ENCODE assay signal across 23 cellular contexts in genomic region chr3:170598091-170598502, GRCh38. TPM values are rescaled to one million over a fixed set of nuclear protein-coding genes. Genes with fewer than 3 reads are reported as not detected.
A peak's percentile ranks its signal among the peaks of the same experiment; 100 is the strongest.
DNase-seq lines count a peak whose midpoint lies in the region; ATAC-seq, FAIRE-seq and TF ChIP-seq lines count a peak whose summit lies in the region.
"Had no signal": no experiment of that assay in that cellular context is flagged by ENCODE, and none has a peak within 500 bp of the region (broad histone marks: within the 10 kb centered on the region; RNA-seq: fewer than 3 reads in every experiment).

No MANE protein-coding gene starts in this region.

- TF ChIP-seq CTCF in BE2C (IDR thresholded peaks at IDR 0.05; ENCODE audit: low read depth, low read length) = no peak
- TF ChIP-seq CTCF in HepG2 (CRISPR knock-in tag; IDR thresholded peaks at IDR 0.05) = no peak

- no peaks in the 10 kb centered on the region for H3K36me3 ChIP-seq in BE2C
- no peaks in the 10 kb centered on the region for H3K36me3 ChIP-seq in HepG2 (replicated peaks in 1 of 2; ENCODE audit: control insufficient read depth in 1 of 2, insufficient read depth in 2 of 2, low read length in 2 of 2)
- H3K36me3 ChIP-seq in MG63 = no peaks in the 10 kb centered on the region
- H3K36me3 ChIP-seq: uterus had no signal

- H3K27me3 ChIP-seq in BE2C (no peaks in the 10 kb centered on the region), HepG2 (ENCODE audit: control insufficient read depth in 1 of 2, insufficient read depth in 2 of 2, low read length in 2 of 2) (no peaks in the 10 kb centered on the region), MG63 (no peaks in the 10 kb centered on the region; the same call in 1 of the 2 replicates)
- H3K27me3 ChIP-seq: uterus had no signal

- POLR2A ChIA-PET in HepG2 (lab: Yijun Ruan, JAX) = no interaction called here

- no peak overlapping the region for H3K4me2 ChIP-seq in HepG2 (ENCODE audit: low read depth, low read length)
- H3K4me2 ChIP-seq: PC-9 had no signal

- H2AFZ ChIP-seq in HepG2 (ENCODE audit: low read length) = no peak overlapping the region
- H2AFZ ChIP-seq: PC-9 had no signal

- TF ChIP-seq POLR2A in HepG2 (IDR thresholded peaks at IDR 0.05; ENCODE audit: insufficient read depth in 1 of 2, low read depth in 2 of 2, low read length in 2 of 2) = no peak

- H3K4me3 ChIP-seq in BE2C (ENCODE audit: low read depth, low read length) = no peak overlapping the region
- no peak overlapping the region for H3K4me3 ChIP-seq in HepG2 (replicated peaks in 1 of 3; ENCODE audit: insufficient read depth in 1 of 3, low read depth in 2 of 3, low read length in 3 of 3)
- H3K4me3 ChIP-seq in MG63 = no peak overlapping the region
- H3K4me3 ChIP-seq: PC-9, uterus had no signal

- no peaks in the 10 kb centered on the region for H3K79me2 ChIP-seq in HepG2 (ENCODE audit: insufficient read depth, low read length)

- intact Hi-C loops in HepG2 (cut with micrococcal nuclease; ENCODE audit: unreplicated experiment) = no loop called here

- no peaks in the 10 kb centered on the region for H4K20me1 ChIP-seq in HepG2 (ENCODE audit: insufficient read depth, low read length)

- TF ChIP-seq RAD21 in HepG2 (CRISPR knock-in tag; IDR thresholded peaks at IDR 0.05) = no peak

- H3K9me3 ChIP-seq in BE2C = no peaks in the 10 kb centered on the region
- no peaks in the 10 kb centered on the region for H3K9me3 ChIP-seq in HepG2 (ENCODE audit: low read length)
- no peaks in the 10 kb centered on the region for H3K9me3 ChIP-seq in MG63
- H3K9me3 ChIP-seq: uterus had no signal

- peaks cover 12% of the 10 kb centered on the region for H3K4me1 ChIP-seq in BE2C
- peaks cover 15% of the 10 kb centered on the region for H3K4me1 ChIP-seq in HepG2 (ENCODE audit: insufficient read depth, low read length)
- H3K4me1 ChIP-seq: uterus had no signal

- peak overlapping the region; percentile 39 for H3K27ac ChIP-seq in cingulate gyrus (ENCODE audit: low read depth, low read length)
- no peak overlapping the region for H3K27ac ChIP-seq in HepG2 (ENCODE audit: extremely low read length, insufficient read depth, low read length)
- H3K27ac ChIP-seq: PC-9, uterus had no signal

- H3K9ac ChIP-seq in HepG2 (ENCODE audit: insufficient read depth, low read depth, low read length) = no peak overlapping the region

- DNase-seq in BE2C = peak; percentile 15
- DNase-seq in NCI-H2227 (lab: John Stamatoyannopoulos, UW; ENCODE audit: unreplicated experiment) = peak; percentile 44
- peak; percentile 61 for DNase-seq in HepG2 (ENCODE audit: low spot score)
- DNase-seq in MG63 = no peak
- no peak for DNase-seq in SKM-1 treated with dmso at 0.1 percent for 144 hours (lab: John Stamatoyannopoulos, UW; ENCODE audit: unreplicated experiment)
- DNase-seq: ACHN; activated CD4-positive, alpha-beta T cell treated with anti-CD3 and anti-CD28 coated beads for 48 hours; activated naive CD4-positive, alpha-beta T cell treated with anti-CD3 and anti-CD28 coated beads for 36 hours; CD4-positive, CD25-positive, alpha-beta regulatory T cell; DND-41; erythroblast; H9; NCI-H187; NCI-H774; PC-9; stimulated activated naive CD8-positive, alpha-beta T cell treated with anti-CD3 and anti-CD28 coated beads, Interleukin-15, amount 100 ng/mL, for 72 hours; uterus had no signal

- CTCF ChIA-PET in HepG2 (lab: Yijun Ruan, JAX; ENCODE audit: low intra/inter-chr PET ratio, low total read pairs) = no interaction called here

- in situ Hi-C loops in HepG2 (cut with HindIII; ENCODE audit: extremely low pct_ligation_motif_present, low pct_unique_long_range_greater_than_20kb) = no loop called here

- ATAC-seq in HepG2 (peak; percentile 62; the same call in 2 of the 3 replicates), HG03280 (IDR thresholded peaks at IDR 0.05; ENCODE audit: unreplicated experiment) (no peak), GM18517 (IDR thresholded peaks at IDR 0.05; ENCODE audit: unreplicated experiment) (no peak)
- ATAC-seq: stimulated activated naive CD8-positive, alpha-beta T cell treated with anti-CD3 and anti-CD28 coated beads, Interleukin-15, amount 100 ng/mL, for 72 hours had no signal

- TF ChIP-seq EP300 in HepG2 (IDR thresholded peaks at IDR 0.05; ENCODE audit: low read depth in 2 of 2, low read length in 2 of 2) (no peak), HepG2 (CRISPR knock-in tag; IDR thresholded peaks at IDR 0.05; ENCODE audit: borderline replicate concordance) (no peak)

- no TSS peak for BruUV-seq in HepG2 (replicated peaks; lab: Mats Ljungman, UMichigan)

- no peak for FAIRE-seq in HepG2 (lab: Jason Lieb, UNC)
- FAIRE-seq: astrocyte, GM18507, HTR-8/SVneo had no signal

TF ChIP-seq in HepG2, 621 proteins besides CTCF, POLR2A, EP300 and RAD21:
- no peak for TF ChIP-seq HMGA1 (CRISPR knock-in tag; conservative IDR thresholded peaks at IDR 0.05)
- peak; percentile 71 for TF ChIP-seq HNF1A (IDR thresholded peaks at IDR 0.05; ENCODE audit: low read depth)
- peak; percentile 19; the same call in 1 of the 2 replicates for TF ChIP-seq HNF1A (CRISPR knock-in tag; IDR thresholded peaks at IDR 0.05; ENCODE audit: borderline replicate concordance)

RNA-seq across cellular contexts. Expression of gene SLC7A14, which starts 12.2 kb away (rescaled TPM):
- polyA plus RNA-seq in BE2C (2012; ENCODE audit: insufficient read depth, insufficient read length, low read depth) = 22.1 TPM
- total RNA-seq in HepG2 (2016; rRNA removed; fragmentation: Illumina TruSeq; extraction: Trizol) = not detected in 2 replicates
- total RNA-seq in HepG2 (2016; cell fraction: cytosol; rRNA removed; fragmentation: Illumina TruSeq; extraction: Trizol; ENCODE audit: low read depth) = not detected in 2 replicates
- total RNA-seq in HepG2 (2016; cell fraction: insoluble cytoplasmic fraction; rRNA removed; fragmentation: Illumina TruSeq; extraction: Trizol) = not detected in 2 replicates
- total RNA-seq in HepG2 (2016; cell fraction: membrane; rRNA removed; fragmentation: Illumina TruSeq; extraction: Trizol) = not detected in 2 replicates
- not detected in 2 replicates for total RNA-seq in HepG2 (2016; cell fraction: nucleus; rRNA removed; fragmentation: Illumina TruSeq; extraction: Trizol)
- polyA plus RNA-seq in HepG2 (2011; rRNA removed) = not detected in 2 replicates
- not detected in 2 replicates for polyA plus RNA-seq in HepG2 (2011; cell fraction: cytosol; rRNA removed)
- not detected in 2 replicates for polyA plus RNA-seq in HepG2 (2011; cell fraction: nucleus; rRNA removed)
- not detected in 2 replicates for polyA plus RNA-seq in HepG2 (2012)
- not detected in 2 replicates for polyA plus RNA-seq in HepG2 (2016; cell fraction: cytosol; fragmentation: Illumina TruSeq; extraction: Trizol; ENCODE audit: low read depth)
- polyA plus RNA-seq in HepG2 (2016; cell fraction: insoluble cytoplasmic fraction; fragmentation: Illumina TruSeq; extraction: Trizol; ENCODE audit: low read depth) = not detected in 2 replicates
- not detected in 2 replicates for polyA plus RNA-seq in HepG2 (2016; cell fraction: membrane; fragmentation: Illumina TruSeq; extraction: Trizol; ENCODE audit: low read depth)
- polyA plus RNA-seq in HepG2 (2016; cell fraction: nucleus; fragmentation: Illumina TruSeq; extraction: Trizol; ENCODE audit: insufficient read depth, low read depth) = not detected in 2 replicates
- 0.02 TPM in 1 of 2 replicates, not detected in the other for polyA minus RNA-seq in HepG2 (2011; rRNA and poly(A)+ RNA removed; ENCODE audit: low replicate concordance)
- polyA minus RNA-seq in HepG2 (2011; cell fraction: cytosol; rRNA and poly(A)+ RNA removed) = not detected in 2 replicates
- polyA minus RNA-seq in HepG2 (2011; cell fraction: nucleus; rRNA and poly(A)+ RNA removed) = not detected in 2 replicates
- not detected in 2 replicates for total RNA-seq in MG63 (2014; rRNA removed; shearing (Covaris generic); ENCODE audit: low replicate concordance)
- total RNA-seq: activated naive CD4-positive, alpha-beta T cell treated with anti-CD3 and anti-CD28 coated beads for 36 hours; CD4-positive, CD25-positive, alpha-beta regulatory T cell; PC-9 had no signal
- polyA plus RNA-seq: CD4-positive, CD25-positive, alpha-beta regulatory T cell had no signal

Comparison
In these comparisons a context has a peak if more than half of its experiments do, and no peak if none do; other contexts are left out.
1. DNase-seq: peak in BE2C (single experiment), NCI-H2227 (single experiment) and HepG2 (single experiment); none in MG63 (single experiment) and SKM-1 treated with dmso at 0.1 percent for 144 hours (single experiment).